Comparison of ENCODE assay signal across 19 cellular contexts in genomic region chr16:88556294-88556988, GRCh38. TPM values are rescaled to one million over a fixed set of nuclear protein-coding genes. Genes with fewer than 3 reads are reported as not detected.
DNase-seq lines count a peak whose midpoint lies in the region; ATAC-seq, FAIRE-seq and TF ChIP-seq lines count a peak whose summit lies in the region.
"Had no signal": no experiment of that assay in that cellular context is flagged by ENCODE, and none has a peak within 500 bp of the region (broad histone marks: within the 10 kb centered on the region; RNA-seq: fewer than 3 reads in every experiment).

No MANE protein-coding gene starts in this region.

- no peak overlapping the region for H3K9ac ChIP-seq in MM.1S (ENCODE audit: low read length)
- no peak overlapping the region for H3K9ac ChIP-seq in K562 (ENCODE audit: insufficient read depth in 1 of 2, low read depth in 2 of 2, low read length in 2 of 2)

- H3K4me1 ChIP-seq in MM.1S (ENCODE audit: low read length), result peaks cover 37% of the 10 kb centered on the region
- H3K4me1 ChIP-seq in K562 (replicated peaks in 1 of 2; ENCODE audit: control insufficient read depth in 2 of 2, insufficient read depth in 2 of 2, low read length in 2 of 2), result peaks cover 14 to 54% of the 10 kb centered on the region in 2 experiments; a peak in 4 of 5 replicates
- peaks cover 5% of the 10 kb centered on the region for H3K4me1 ChIP-seq in suprapubic skin
- peaks cover 10% of the 10 kb centered on the region for H3K4me1 ChIP-seq in body of pancreas
- H3K4me1 ChIP-seq: BE2C had no signal

- H3K79me2 ChIP-seq in MM.1S (ENCODE audit: low read length), result no peaks in the 10 kb centered on the region
- H3K79me2 ChIP-seq in K562 (ENCODE audit: control insufficient read depth, insufficient read depth, low read length), result no peaks in the 10 kb centered on the region

- H3K27me3 ChIP-seq in MM.1S (replicated peaks; ENCODE audit: insufficient read depth, low read length) (no peaks in the 10 kb centered on the region), K562 (ENCODE audit: control insufficient read depth in 2 of 2, insufficient read depth in 2 of 2, low read length in 2 of 2) (peaks cover 13 to 35% of the 10 kb centered on the region in 2 experiments; a peak in 3 of 5 replicates), suprapubic skin (peaks cover 51% of the 10 kb centered on the region), body of pancreas (no peaks in the 10 kb centered on the region)

- peaks cover 0 to 4% (median 3%) of the 10 kb centered on the region in 3 donors for H3K27me3 Mint-ChIP-seq in immature natural killer cell (ENCODE audit: low read depth in 3 of 3)

- no peaks in the 10 kb centered on the region for H4K20me1 ChIP-seq in MM.1S (ENCODE audit: insufficient read depth, low read length)
- peaks cover 3% of the 10 kb centered on the region for H4K20me1 ChIP-seq in K562 (replicated peaks; ENCODE audit: control insufficient read depth, insufficient read depth, low read length)

- intact Hi-C loops in K562 (cut with micrococcal nuclease), result no loop called here
- intact Hi-C loops in body of pancreas (cut with DNase I), result no loop called here

- CTCF ChIA-PET in K562 (lab: Yijun Ruan, JAX; ENCODE audit: low intra/inter-chr PET ratio), result no interaction called here

- peaks cover 16 to 74% of the 10 kb centered on the region in 2 donors for H3K4me1 Mint-ChIP-seq in immature natural killer cell

- BruUV-seq in K562 (replicated peaks; lab: Mats Ljungman, UMichigan), result no TSS peak

- H3K9me2 ChIP-seq in MM.1S (replicated peaks; ENCODE audit: insufficient read depth, low read length), result no peaks in the 10 kb centered on the region

- no peaks in the 10 kb centered on the region for H3K36me3 Mint-ChIP-seq in immature natural killer cell
- H3K36me3 Mint-ChIP-seq: CD14-positive monocyte; CD4-positive, alpha-beta memory T cell; IgD-negative memory B cell had no signal

- TF ChIP-seq CTCF in MM.1S (IDR thresholded peaks at IDR 0.05; ENCODE audit: low read length), result no peak
- no peak for TF ChIP-seq CTCF in K562 (IDR thresholded peaks at IDR 0.05 in 2 of 3, conservative IDR thresholded peaks at IDR 0.05 in 1 of 3; ENCODE audit: insufficient read depth in 2 of 3, low read depth in 1 of 3, low read length in 3 of 3)
- no peak for TF ChIP-seq CTCF in suprapubic skin (IDR thresholded peaks at IDR 0.05)
- no peak for TF ChIP-seq CTCF in body of pancreas (IDR thresholded peaks at IDR 0.05)

- TF ChIP-seq EP300 in K562 (IDR thresholded peaks at IDR 0.05; ENCODE audit: low read length) (no peak), suprapubic skin (IDR thresholded peaks at IDR 0.05) (no peak)

- no peaks in the 10 kb centered on the region for H3K36me3 ChIP-seq in MM.1S (replicated peaks; ENCODE audit: insufficient read depth, low read length)
- no peaks in the 10 kb centered on the region for H3K36me3 ChIP-seq in K562 (ENCODE audit: control insufficient read depth, insufficient read depth, low read length)
- no peaks in the 10 kb centered on the region for H3K36me3 ChIP-seq in suprapubic skin
- H3K36me3 ChIP-seq in body of pancreas (replicated peaks in 1 of 2; ENCODE audit: insufficient read depth in 1 of 2, low read depth in 2 of 2), result no peaks in the 10 kb centered on the region
- H3K36me3 ChIP-seq: BE2C had no signal

- peak overlapping the region; percentile 86 for H3K27ac ChIP-seq in MM.1S (ENCODE audit: low read length)
- no peak overlapping the region for H3K27ac ChIP-seq in K562 (ENCODE audit: extremely low read depth, low read depth, low read length)
- H3K27ac ChIP-seq in suprapubic skin, result no peak overlapping the region
- H3K27ac ChIP-seq in body of pancreas, result no peak overlapping the region

- TF ChIP-seq RAD21 in K562 (CRISPR knock-in tag; conservative IDR thresholded peaks at IDR 0.05 in 1 of 2, IDR thresholded peaks at IDR 0.05 in 1 of 2), result no peak

- no peak for FAIRE-seq in K562 (lab: Jason Lieb, UNC)
- FAIRE-seq: A204.1, H1, HepG2 had no signal

- H3K27ac Mint-ChIP-seq in immature natural killer cell, result peak overlapping the region in 2 of 6 donors; percentile 89 to 91
- H3K27ac Mint-ChIP-seq: CD14-positive monocyte, H9 had no signal

- peak overlapping the region in 3 of 5 donors; percentile 52 to 64 (median 60) for H3K4me3 Mint-ChIP-seq in immature natural killer cell
- H3K4me3 Mint-ChIP-seq: CD14-positive monocyte; CD4-positive, alpha-beta memory T cell; H9 had no signal

- no peaks in the 10 kb centered on the region for H3K9me3 ChIP-seq in MM.1S (replicated peaks; ENCODE audit: insufficient read depth, low read length)
- H3K9me3 ChIP-seq in K562 (replicated peaks; ENCODE audit: control insufficient read depth, insufficient read depth, low read depth, low read length), result peaks cover 8% of the 10 kb centered on the region
- no peaks in the 10 kb centered on the region for H3K9me3 ChIP-seq in suprapubic skin
- no peaks in the 10 kb centered on the region for H3K9me3 ChIP-seq in body of pancreas
- H3K9me3 ChIP-seq: BE2C had no signal

- no peak for ATAC-seq in K562
- ATAC-seq in GM21737 (IDR thresholded peaks at IDR 0.05; ENCODE audit: unreplicated experiment), result no peak
- ATAC-seq in body of pancreas, result no peak
- ATAC-seq: HepG2 had no signal

- no peak for TF ChIP-seq POLR2A in K562 (conservative IDR thresholded peaks at IDR 0.05)
- no peak for TF ChIP-seq POLR2A in suprapubic skin (IDR thresholded peaks at IDR 0.05)
- no peak for TF ChIP-seq POLR2A in body of pancreas (IDR thresholded peaks at IDR 0.05)

- H3K9me3 Mint-ChIP-seq in immature natural killer cell, result no peaks in the 10 kb centered on the region

- POLR2A ChIA-PET in K562 (lab: Yijun Ruan, JAX), result no interaction called here

- DNase-seq in MM.1S (peak; percentile 80), K562 (ENCODE audit: extremely low read depth in 1 of 4, low spot score in 3 of 4) (no peak), immature natural killer cell (no peak), suprapubic skin (ENCODE audit: low spot score in 2 of 2) (no peak), body of pancreas (no peak)
- no peak for DNase-seq in activated naive CD4-positive, alpha-beta T cell treated with Interleukin-2 at 50 U/mL for 16 hours
- DNase-seq: ACHN; BE2C; CD4-positive, alpha-beta memory T cell; DMS153; DMS79; GF-D8; H9 had no signal

- H3F3A ChIP-seq in MM.1S (ENCODE audit: insufficient read depth, low read length), result peaks cover 39% of the 10 kb centered on the region

- in situ Hi-C loops in K562 (cut with MboI), result no loop called here

- H3K9me1 ChIP-seq in K562 (ENCODE audit: control insufficient read depth, insufficient read depth, low read length), result peaks cover 4% of the 10 kb centered on the region

- WGBS in K562 (ENCODE audit: insufficient coverage, low coverage, missing lambda C conversion rate), result 31% methylated on average over 14 of the region's 15 CpGs
- WGBS in suprapubic skin, result 72% methylated on average over 14 of the region's 15 CpGs
- 76 to 78% methylated on average over 12 to 15 of the region's 15 CpGs for WGBS in body of pancreas, 2 donors

- H3K4me3 ChIP-seq in MM.1S (ENCODE audit: low read length) (no peak overlapping the region), K562 (no peak overlapping the region), suprapubic skin (no peak overlapping the region), body of pancreas (no peak overlapping the region)

- H3K4me2 ChIP-seq in MM.1S (ENCODE audit: low read depth, low read length) (peak overlapping the region; percentile 9; the same call in 1 of the 2 replicates), K562 (ENCODE audit: insufficient read depth, low read length) (no peak overlapping the region)

- H2AFZ ChIP-seq in MM.1S (ENCODE audit: low read length) (no peak overlapping the region), K562 (ENCODE audit: low read depth, low read length) (no peak overlapping the region)

TF ChIP-seq in K562, 482 proteins besides CTCF, POLR2A, EP300 and RAD21 (continues in another document):
- TF ChIP-seq NCOR1 (IDR thresholded peaks at IDR 0.05) (no peak), CCNT2 (IDR thresholded peaks at IDR 0.05; ENCODE audit: borderline replicate concordance, extremely low read depth, insufficient read length, low read depth, low read length) (no peak), ZKSCAN1 (IDR thresholded peaks at IDR 0.05; ENCODE audit: low read depth, low read length) (no peak), ZNF140 (CRISPR knock-in tag; IDR thresholded peaks at IDR 0.05) (no peak), JUND (IDR thresholded peaks at IDR 0.05; ENCODE audit: borderline replicate concordance, low read depth, low read length) (no peak), JUND (tag; IDR thresholded peaks at IDR 0.05; ENCODE audit: borderline replicate concordance, low read depth, low read length) (no peak), HNRNPK (IDR thresholded peaks at IDR 0.05; ENCODE audit: low read depth, low read length, poor library complexity, severe bottlenecking) (no peak), ZNF79 (CRISPR knock-in tag; IDR thresholded peaks at IDR 0.05; ENCODE audit: low read depth) (no peak), FIP1L1 (IDR thresholded peaks at IDR 0.05; ENCODE audit: low read depth, low read length, poor library complexity, severe bottlenecking) (no peak), TRIM24 (IDR thresholded peaks at IDR 0.05) (peak; percentile 33 to 48; a peak in 2 of 4 replicates), CBX3 (IDR thresholded peaks at IDR 0.05; ENCODE audit: borderline replicate concordance in 1 of 2, low read length in 2 of 2) (peak in 1 of 2 experiments; percentile 33; a peak in 1 of 3 replicates), BCOR (IDR thresholded peaks at IDR 0.05) (no peak)

RNA-seq across cellular contexts. Expression of gene ZC3H18, which starts 13.8 kb away (rescaled TPM):
- total RNA-seq in K562 (2011; cell fraction: chromatin; rRNA removed; ENCODE audit: low replicate concordance), result 74.4 and 112 TPM in 2 replicates
- total RNA-seq in K562 (2011; cell fraction: nucleolus; rRNA removed), result 51.3 and 61.4 TPM in 2 replicates
- 61.1 and 63.4 TPM in 2 replicates for total RNA-seq in K562 (2011; cell fraction: nucleoplasm; rRNA removed)
- total RNA-seq in K562 (2014; rRNA removed) (26.9 and 35.1 TPM in 2 replicates), K562 (2014; rRNA removed; fragmentation: Illumina TruSeq; extraction: Trizol) (16.0 and 16.3 TPM in 2 replicates), K562 (2015; rRNA removed; fragmentation: Illumina TruSeq; extraction: Trizol) (31.1 and 33.9 TPM in 2 replicates), K562 (2021) (81.3 and 88.7 TPM in 2 replicates), suprapubic skin (10 to 100 TPM; 15.7 to 20.8 (median 20.3) TPM), body of pancreas (10 to 100 TPM; 11.7 to 22.4 TPM)
- polyA plus RNA-seq in K562 (2011; rRNA removed) (12.5 and 15.8 TPM in 2 replicates), K562 (2014; fragmentation: Illumina TruSeq; extraction: Trizol) (60.7 and 65.3 TPM in 2 replicates), K562 (2014; fragmentation: Nextera tagmentation; extraction: Ambion mirVana) (1 to 10 TPM; 1.7 to 2.0 TPM), K562 (2014; rRNA removed) (37.1 and 49.2 TPM in 2 replicates), immature natural killer cell (10 to 100 TPM in 1 of 3 donors, 1 to 10 TPM in 2; 1.0 to 29.0 (median 8.7) TPM)
- 10.1 and 15.8 TPM in 2 replicates for polyA plus RNA-seq in K562 (2011; cell fraction: cytosol; rRNA removed)
- 43.3 and 65.6 TPM in 2 replicates for polyA plus RNA-seq in K562 (2011; cell fraction: nucleus; rRNA removed)
- polyA plus RNA-seq in K562 (2012), result 57.6 and 59.2 TPM in 2 replicates
- 7.9 and 9.1 TPM in 2 replicates for polyA minus RNA-seq in K562 (2011; rRNA and poly(A)+ RNA removed)
- polyA minus RNA-seq in K562 (2011; cell fraction: cytosol; rRNA and poly(A)+ RNA removed), result 23.7 and 30.6 TPM in 2 replicates
- polyA minus RNA-seq in K562 (2011; cell fraction: nucleus; rRNA and poly(A)+ RNA removed), result 17.5 and 19.1 TPM in 2 replicates
